Comparison of ENCODE assay signal across 8 cellular contexts in the genomic region with DNA sequence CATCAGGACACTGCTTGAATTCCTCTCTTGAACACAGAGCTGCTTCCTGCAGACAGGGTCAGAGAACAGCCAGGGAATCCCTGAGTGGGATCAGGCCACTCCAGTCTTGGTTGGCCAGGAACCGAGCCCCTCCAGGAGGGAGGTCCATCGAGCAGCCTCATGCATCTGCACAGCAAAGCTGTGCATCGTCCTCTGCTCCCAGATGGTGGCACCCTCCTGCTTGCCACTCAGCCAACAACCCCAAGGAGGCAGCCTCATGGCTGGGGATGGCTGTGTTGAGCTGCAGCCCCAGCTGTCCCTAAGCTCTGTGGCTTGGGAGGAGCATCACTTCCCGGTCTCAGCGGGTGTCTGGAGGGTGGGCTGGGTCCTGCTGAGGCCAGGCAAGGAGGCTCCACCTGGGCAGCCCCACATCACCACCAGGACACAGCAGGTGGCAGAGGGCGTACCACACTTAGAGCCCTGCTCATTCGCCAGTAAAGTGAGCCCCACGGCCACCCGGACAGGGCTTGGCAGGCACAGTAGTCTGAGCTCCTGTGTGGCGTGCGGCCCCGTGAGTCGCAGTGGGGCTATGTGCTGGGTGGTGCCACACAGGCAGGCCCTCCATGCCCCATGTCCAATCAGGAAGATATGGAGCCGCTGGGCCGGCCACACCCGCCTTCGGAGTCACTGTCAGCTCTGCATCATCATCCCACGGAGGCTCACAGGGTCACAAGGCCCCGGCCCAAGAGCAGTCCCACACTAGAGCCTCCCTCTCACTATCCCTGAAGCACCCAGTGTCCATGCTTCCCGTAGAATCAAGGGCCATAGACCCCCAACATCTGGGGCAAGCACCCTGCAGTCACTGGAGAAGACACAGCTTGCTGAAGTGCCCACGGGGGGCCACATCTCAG. TPM values are rescaled to one million over a fixed set of nuclear protein-coding genes. Genes with fewer than 3 reads are reported as not detected.
DNase-seq lines count a peak whose midpoint lies in the region; ATAC-seq, FAIRE-seq and TF ChIP-seq lines count a peak whose summit lies in the region.

No MANE protein-coding gene starts in this region.

- peaks cover 60% of the 10 kb centered on the region for H3K36me3 Mint-ChIP-seq in stimulated activated effector memory CD8-positive, alpha-beta T cell treated with anti-CD3 and anti-CD28 coated beads, Interleukin-12 subunit alpha, Interleukin-12 subunit beta, amount 100 ng/mL, for 72 hours

- ATAC-seq in Right ventricle myocardium inferior = no peak
- ATAC-seq in stimulated activated effector memory CD8-positive, alpha-beta T cell treated with anti-CD3 and anti-CD28 coated beads, Interleukin-12 subunit alpha, Interleukin-12 subunit beta, amount 100 ng/mL, for 72 hours = no peak
- ATAC-seq in GM18511 (IDR thresholded peaks at IDR 0.05; ENCODE audit: unreplicated experiment) = no peak

- no peak for TF ChIP-seq POLR2A in GM12891 (IDR thresholded peaks at IDR 0.05; ENCODE audit: low read depth, low read length)

- H3K4me1 ChIP-seq in A673 (ENCODE audit: insufficient read depth, low read length, poor library complexity, severe bottlenecking) = peaks cover 6% of the 10 kb centered on the region
- no peaks in the 10 kb centered on the region for H3K4me1 ChIP-seq in SJCRH30

- H3K4me3 ChIP-seq in A673 (ENCODE audit: low read depth, low read length, poor library complexity, severe bottlenecking) (no peak overlapping the region), SJCRH30 (no peak overlapping the region)

- H3K27ac ChIP-seq in A673 (ENCODE audit: low read depth, low read length, poor library complexity, severe bottlenecking) = no peak overlapping the region
- H3K27ac ChIP-seq in SJCRH30 = no peak overlapping the region

- H3K36me3 ChIP-seq in A673 (ENCODE audit: insufficient read depth, low read length, poor library complexity, severe bottlenecking) (no peaks in the 10 kb centered on the region), SJCRH30 (no peaks in the 10 kb centered on the region)

- POLR2A ChIA-PET in A673 (lab: Charles Lee; ENCODE audit: low non-redundant PET) = no interaction called here

- intact Hi-C loops in A673 (cut with micrococcal nuclease; ENCODE audit: unreplicated experiment) = no loop called here
- intact Hi-C loops in Right ventricle myocardium inferior (cut with DNase I) = no loop called here

- CTCF ChIA-PET in A673 (lab: Charles Lee) = interaction anchor here (0.5 to 0.6 kb wide), 2 partner anchors 9 to 107 kb away, joined by 3 to 7 read pairs; no protein-coding TSS in a partner anchor

- H3K9me3 ChIP-seq in A673 (ENCODE audit: low read depth, low read length, poor library complexity, severe bottlenecking) = no peaks in the 10 kb centered on the region
- no peaks in the 10 kb centered on the region for H3K9me3 ChIP-seq in SJCRH30 (replicated peaks)

- peaks cover 79% of the 10 kb centered on the region for H3K4me1 Mint-ChIP-seq in stimulated activated effector memory CD8-positive, alpha-beta T cell treated with anti-CD3 and anti-CD28 coated beads, Interleukin-12 subunit alpha, Interleukin-12 subunit beta, amount 100 ng/mL, for 72 hours

- no TSS peak for BruUV-seq in A673 (replicated peaks; lab: Mats Ljungman, UMichigan)

- TF ChIP-seq CTCF in A673 (conservative IDR thresholded peaks at IDR 0.05; ENCODE audit: low read depth, low read length) = peak; percentile 37

- H3K27me3 ChIP-seq in A673 (replicated peaks; ENCODE audit: insufficient read depth, low read depth, low read length, poor library complexity) (no peaks in the 10 kb centered on the region), SJCRH30 (no peaks in the 10 kb centered on the region)

- no peak for FAIRE-seq in GM12891 (lab: Jason Lieb, UNC)

- no peak overlapping the region for H3K4me3 Mint-ChIP-seq in stimulated activated effector memory CD8-positive, alpha-beta T cell treated with anti-CD3 and anti-CD28 coated beads, Interleukin-12 subunit alpha, Interleukin-12 subunit beta, amount 100 ng/mL, for 72 hours

- no peaks in the 10 kb centered on the region for H3K9me3 Mint-ChIP-seq in stimulated activated effector memory CD8-positive, alpha-beta T cell treated with anti-CD3 and anti-CD28 coated beads, Interleukin-12 subunit alpha, Interleukin-12 subunit beta, amount 100 ng/mL, for 72 hours

- peak overlapping the region; percentile 82 for H3K27ac Mint-ChIP-seq in stimulated activated effector memory CD8-positive, alpha-beta T cell treated with anti-CD3 and anti-CD28 coated beads, Interleukin-12 subunit alpha, Interleukin-12 subunit beta, amount 100 ng/mL, for 72 hours

- DNase-seq in A673 (ENCODE audit: low spot score) (peak; percentile 49), GM12891 (ENCODE audit: insufficient read length, low spot score) (peak; percentile 40), SJCRH30 (peak; percentile 12 to 18), Right ventricle myocardium inferior (ENCODE audit: missing footprints) (peak; percentile 57), cerebellar cortex (ENCODE audit: low spot score) (no peak), NCI-H146 treated with DMSO at 0.1 percent for 48 hours (lab: John Stamatoyannopoulos, UW; ENCODE audit: unreplicated experiment) (no peak)
- DNase-seq in stimulated activated effector memory CD8-positive, alpha-beta T cell treated with anti-CD3 and anti-CD28 coated beads, Interleukin-12 subunit alpha, Interleukin-12 subunit beta, amount 100 ng/mL, for 72 hours (ENCODE audit: low spot score in 2 of 2) = no peak

TF ChIP-seq in GM12891, 5 proteins besides CTCF, POLR2A, EP300 and RAD21:
- no peak for TF ChIP-seq PAX5 (IDR thresholded peaks at IDR 0.05; ENCODE audit: insufficient read depth, low read length, severe bottlenecking)
- no peak for TF ChIP-seq POU2F2 (IDR thresholded peaks at IDR 0.05; ENCODE audit: low read depth, low read length)
- no peak for TF ChIP-seq TAF1 (IDR thresholded peaks at IDR 0.05; ENCODE audit: low read depth, low read length)
- no peak for TF ChIP-seq POLR2AphosphoS5 (IDR thresholded peaks at IDR 0.05; ENCODE audit: low read depth, low read length)
- TF ChIP-seq SPI1 (IDR thresholded peaks at IDR 0.05; ENCODE audit: low read depth, low read length) = no peak

RNA-seq across cellular contexts. Expression of a gene that starts 11.9 kb away (rescaled TPM):
- total RNA-seq in A673 (2021) (86.9 and 97.3 TPM in 2 replicates), Right ventricle myocardium inferior (13.4 TPM)
- 54.4 TPM for polyA plus RNA-seq in GM12891 (2012; ENCODE audit: low read depth, missing spikeins)
- 36.9 and 44.6 TPM in 2 replicates for total RNA-seq in SJCRH30 (2014; rRNA removed; shearing (Covaris generic))

Comparison
In these comparisons a context has a peak if more than half of its experiments do, and no peak if none do; other contexts are left out.
1. DNase-seq: peak in A673 (single experiment), GM12891 (single experiment), SJCRH30 (2 of 2) and Right ventricle myocardium inferior (single experiment); none in stimulated activated effector memory CD8-positive, alpha-beta T cell treated with anti-CD3 and anti-CD28 coated beads, Interleukin-12 subunit alpha, Interleukin-12 subunit beta, amount 100 ng/mL, for 72 hours (0 of 2), cerebellar cortex (single experiment) and NCI-H146 treated with DMSO at 0.1 percent for 48 hours (single experiment).